In the genomic region with DNA sequence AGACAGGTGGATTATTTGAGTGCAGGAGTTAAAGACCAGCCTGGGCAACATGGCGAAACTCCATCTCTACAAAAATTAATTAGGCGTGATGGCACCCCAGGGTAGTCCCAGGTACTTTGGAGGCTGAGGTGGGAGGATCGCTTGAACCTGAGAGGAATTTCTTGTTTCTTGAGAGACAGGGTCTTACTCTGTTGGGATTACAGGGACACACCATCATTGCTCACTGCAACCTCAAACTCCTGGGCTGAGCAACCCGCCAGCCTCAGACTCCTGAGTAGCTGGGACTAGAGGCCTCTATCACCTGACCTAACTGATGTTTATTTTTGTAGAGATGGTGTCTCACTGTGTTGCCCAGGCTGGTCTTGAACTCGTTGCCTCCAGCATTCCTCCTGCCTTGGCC, we compare ENCODE assay signal across 22 cellular contexts. TPM values are rescaled to one million over a fixed set of nuclear protein-coding genes. Genes with fewer than 3 reads are reported as not detected.
DNase-seq lines count a peak whose midpoint lies in the region; ATAC-seq and TF ChIP-seq lines count a peak whose summit lies in the region.
"Had no signal": no experiment of that assay in that cellular context is flagged by ENCODE, and none has a peak within 500 bp of the region (broad histone marks: within the 10 kb centered on the region; RNA-seq: fewer than 3 reads in every experiment).

No MANE protein-coding gene starts in this region.

- peaks cover 99% of the 10 kb centered on the region for H3K36me3 ChIP-seq in endodermal cell (ENCODE audit: control insufficient read depth, insufficient read depth, low read length)

- H3K27ac ChIP-seq in endodermal cell (ENCODE audit: low read depth, low read length): no peak overlapping the region
- H3K27ac ChIP-seq: BLaER1, GM23248 had no signal

- no peaks in the 10 kb centered on the region for H3K9me3 ChIP-seq in endodermal cell (ENCODE audit: control insufficient read depth, low read length)
- H3K9me3 ChIP-seq: BLaER1, HAP-1 had no signal

- H3K4me3 ChIP-seq in endodermal cell (ENCODE audit: low read length): no peak overlapping the region
- H3K4me3 ChIP-seq: BLaER1, GM23248, HAP-1 had no signal

- no peak overlapping the region for H3K9ac ChIP-seq in endodermal cell (ENCODE audit: extremely low read depth, low read length, poor library complexity, severe bottlenecking)
- H3K9ac ChIP-seq: BLaER1, GM23248 had no signal

- no peaks in the 10 kb centered on the region for H3K9me3 Mint-ChIP-seq in activated T-cell treated with anti-CD3 and anti-CD28 coated beads, Interleukin-2, amount 50 U/mL, for 72 hours
- H3K9me3 Mint-ChIP-seq in WTC11: no peaks in the 10 kb centered on the region
- H3K9me3 Mint-ChIP-seq in activated naive CD8-positive, alpha-beta T cell treated with anti-CD3 and anti-CD28 coated beads, Interleukin-2, amount 50 U/mL, for 24 hours: no peaks in the 10 kb centered on the region
- H3K9me3 Mint-ChIP-seq in endodermal cell: no peaks in the 10 kb centered on the region
- H3K9me3 Mint-ChIP-seq: CD4-positive, alpha-beta T cell had no signal

- no peaks in the 10 kb centered on the region for H3K27me3 ChIP-seq in endodermal cell (ENCODE audit: control insufficient read depth, insufficient read depth, low read length, poor library complexity, severe bottlenecking)
- H3K27me3 ChIP-seq: BLaER1 had no signal

- ATAC-seq in activated T-cell treated with anti-CD3 and anti-CD28 coated beads, Interleukin-2, amount 50 U/mL, for 72 hours (replicated peaks in 1 of 2): no peak
- ATAC-seq in WTC11 (no peak; the same call in 1 of the 2 replicates), GM19351 (IDR thresholded peaks at IDR 0.05; ENCODE audit: unreplicated experiment) (no peak), HG02610 (IDR thresholded peaks at IDR 0.05; ENCODE audit: unreplicated experiment) (no peak)
- no peak for ATAC-seq in activated naive CD8-positive, alpha-beta T cell treated with anti-CD3 and anti-CD28 coated beads, Interleukin-2, amount 50 U/mL, for 24 hours
- ATAC-seq: Panc1 had no signal

- 94 to 100% methylated on average over 2 to 5 of the region's 5 CpGs for WGBS in endodermal cell (ENCODE audit: insufficient coverage in 1 of 2, insufficient read length in 1 of 2), 2 experiments

- no peaks in the 10 kb centered on the region for H3K4me1 ChIP-seq in endodermal cell (ENCODE audit: control insufficient read depth, insufficient read depth, low read length)
- H3K4me1 ChIP-seq: BLaER1, HAP-1 had no signal

- DNase-seq in activated T-cell treated with anti-CD3 and anti-CD28 coated beads, Interleukin-2, amount 50 U/mL, for 72 hours: no peak
- no peak for DNase-seq in activated T-cell treated with anti-CD3 and anti-CD28 coated beads for 4 hours
- no peak for DNase-seq in WTC11 (ENCODE audit: low spot score)
- no peak for DNase-seq in activated naive CD8-positive, alpha-beta T cell treated with anti-CD3 and anti-CD28 coated beads, Interleukin-2, amount 50 U/mL, for 24 hours
- DNase-seq in endodermal cell: no peak
- DNase-seq in inferior parietal cortex (ENCODE audit: extremely low spot score): no peak
- DNase-seq: CD4-positive, alpha-beta T cell; COR-L47; DND-41; GM23248; IMR-90; NCI-H1694; NCI-H2081 treated with DMSO at 0.1 percent for 48 hours; NCI-H2171 treated with DMSO at 0.1 percent for 48 hours; NCI-H524 treated with DMSO at 0.1 percent for 48 hours; NCI-H82; SIG-M5 had no signal

- peaks cover 12 to 70% of the 10 kb centered on the region in 2 donors for H3K36me3 Mint-ChIP-seq in activated T-cell treated with anti-CD3 and anti-CD28 coated beads, Interleukin-2, amount 50 U/mL, for 72 hours (ENCODE audit: insufficient read depth in 2 of 2)
- peaks cover 91% of the 10 kb centered on the region for H3K36me3 Mint-ChIP-seq in WTC11
- H3K36me3 Mint-ChIP-seq in activated naive CD8-positive, alpha-beta T cell treated with anti-CD3 and anti-CD28 coated beads, Interleukin-2, amount 50 U/mL, for 24 hours (ENCODE audit: low read depth): peaks cover 84% of the 10 kb centered on the region
- peaks cover 89% of the 10 kb centered on the region for H3K36me3 Mint-ChIP-seq in endodermal cell (ENCODE audit: low read depth)

- CTCF ChIA-PET in WTC11 (lab: Charles Lee): no interaction called here

- peaks cover 46% of the 10 kb centered on the region for H3K4me1 Mint-ChIP-seq in activated T-cell treated with anti-CD3 and anti-CD28 coated beads, Interleukin-2, amount 50 U/mL, for 72 hours (ENCODE audit: low read depth)
- H3K4me1 Mint-ChIP-seq in WTC11: no peaks in the 10 kb centered on the region
- H3K4me1 Mint-ChIP-seq in activated naive CD8-positive, alpha-beta T cell treated with anti-CD3 and anti-CD28 coated beads, Interleukin-2, amount 50 U/mL, for 24 hours: peaks cover 53% of the 10 kb centered on the region
- no peaks in the 10 kb centered on the region for H3K4me1 Mint-ChIP-seq in endodermal cell

- no peak overlapping the region for H3K4me3 Mint-ChIP-seq in activated T-cell treated with anti-CD3 and anti-CD28 coated beads, Interleukin-2, amount 50 U/mL, for 72 hours
- H3K4me3 Mint-ChIP-seq in WTC11: no peak overlapping the region
- H3K4me3 Mint-ChIP-seq in activated naive CD8-positive, alpha-beta T cell treated with anti-CD3 and anti-CD28 coated beads, Interleukin-2, amount 50 U/mL, for 24 hours: no peak overlapping the region
- H3K4me3 Mint-ChIP-seq in endodermal cell: no peak overlapping the region
- H3K4me3 Mint-ChIP-seq: CD4-positive, alpha-beta T cell had no signal

- no peak for TF ChIP-seq CTCF in WTC11 (IDR thresholded peaks at IDR 0.05)
- TF ChIP-seq CTCF in endodermal cell (conservative IDR thresholded peaks at IDR 0.05): no peak

- POLR2A ChIA-PET in WTC11 (lab: Charles Lee): no interaction called here

- no peaks in the 10 kb centered on the region for H3K27me3 Mint-ChIP-seq in activated T-cell treated with anti-CD3 and anti-CD28 coated beads, Interleukin-2, amount 50 U/mL, for 72 hours (ENCODE audit: low read depth)
- no peaks in the 10 kb centered on the region for H3K27me3 Mint-ChIP-seq in WTC11 (ENCODE audit: low read depth)
- H3K27me3 Mint-ChIP-seq in activated naive CD8-positive, alpha-beta T cell treated with anti-CD3 and anti-CD28 coated beads, Interleukin-2, amount 50 U/mL, for 24 hours: no peaks in the 10 kb centered on the region
- no peaks in the 10 kb centered on the region for H3K27me3 Mint-ChIP-seq in endodermal cell (ENCODE audit: insufficient read depth)
- H3K27me3 Mint-ChIP-seq: CD4-positive, alpha-beta T cell had no signal

- peak overlapping the region; percentile 95 for H3K27ac Mint-ChIP-seq in activated T-cell treated with anti-CD3 and anti-CD28 coated beads, Interleukin-2, amount 50 U/mL, for 72 hours
- H3K27ac Mint-ChIP-seq in WTC11: peak overlapping the region; percentile 63; the same call in 1 of the 2 replicates
- H3K27ac Mint-ChIP-seq in activated naive CD8-positive, alpha-beta T cell treated with anti-CD3 and anti-CD28 coated beads, Interleukin-2, amount 50 U/mL, for 24 hours: peak overlapping the region; percentile 39
- H3K27ac Mint-ChIP-seq in endodermal cell: peak overlapping the region; percentile 48
- H3K27ac Mint-ChIP-seq: CD4-positive, alpha-beta T cell had no signal

TF ChIP-seq in WTC11, 78 proteins besides CTCF, POLR2A, EP300 and RAD21:
- TF ChIP-seq, protein P1, sequence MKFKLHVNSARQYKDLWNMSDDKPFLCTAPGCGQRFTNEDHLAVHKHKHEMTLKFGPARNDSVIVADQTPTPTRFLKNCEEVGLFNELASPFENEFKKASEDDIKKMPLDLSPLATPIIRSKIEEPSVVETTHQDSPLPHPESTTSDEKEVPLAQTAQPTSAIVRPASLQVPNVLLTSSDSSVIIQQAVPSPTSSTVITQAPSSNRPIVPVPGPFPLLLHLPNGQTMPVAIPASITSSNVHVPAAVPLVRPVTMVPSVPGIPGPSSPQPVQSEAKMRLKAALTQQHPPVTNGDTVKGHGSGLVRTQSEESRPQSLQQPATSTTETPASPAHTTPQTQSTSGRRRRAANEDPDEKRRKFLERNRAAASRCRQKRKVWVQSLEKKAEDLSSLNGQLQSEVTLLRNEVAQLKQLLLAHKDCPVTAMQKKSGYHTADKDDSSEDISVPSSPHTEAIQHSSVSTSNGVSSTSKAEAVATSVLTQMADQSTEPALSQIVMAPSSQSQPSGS (CRISPR knock-in tag; IDR thresholded peaks at IDR 0.05; ENCODE audit: borderline replicate concordance, low read depth): no peak
- TF ChIP-seq FOXK1 (CRISPR knock-in tag; IDR thresholded peaks at IDR 0.05) (no peak), ZNF121 (CRISPR knock-in tag; IDR thresholded peaks at IDR 0.05) (0 out of 2 replicates have a peak, but pooled peaks have one; percentile 23)
- TF ChIP-seq, protein P2, sequence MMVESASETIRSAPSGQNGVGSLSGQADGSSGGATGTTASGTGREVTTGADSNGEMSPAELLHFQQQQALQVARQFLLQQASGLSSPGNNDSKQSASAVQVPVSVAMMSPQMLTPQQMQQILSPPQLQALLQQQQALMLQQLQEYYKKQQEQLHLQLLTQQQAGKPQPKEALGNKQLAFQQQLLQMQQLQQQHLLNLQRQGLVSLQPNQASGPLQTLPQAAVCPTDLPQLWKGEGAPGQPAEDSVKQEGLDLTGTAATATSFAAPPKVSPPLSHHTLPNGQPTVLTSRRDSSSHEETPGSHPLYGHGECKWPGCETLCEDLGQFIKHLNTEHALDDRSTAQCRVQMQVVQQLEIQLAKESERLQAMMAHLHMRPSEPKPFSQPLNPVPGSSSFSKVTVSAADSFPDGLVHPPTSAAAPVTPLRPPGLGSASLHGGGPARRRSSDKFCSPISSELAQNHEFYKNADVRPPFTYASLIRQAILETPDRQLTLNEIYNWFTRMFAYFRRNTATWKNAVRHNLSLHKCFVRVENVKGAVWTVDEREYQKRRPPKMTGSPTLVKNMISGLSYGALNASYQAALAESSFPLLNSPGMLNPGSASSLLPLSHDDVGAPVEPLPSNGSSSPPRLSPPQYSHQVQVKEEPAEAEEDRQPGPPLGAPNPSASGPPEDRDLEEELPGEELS (CRISPR knock-in tag; IDR thresholded peaks at IDR 0.05): no peak

RNA-seq across cellular contexts. Expression of a gene that starts 24.8 kb away (rescaled TPM):
- 10 to 100 TPM; 94.6 to 98.4 TPM for total RNA-seq in activated T-cell treated with anti-CD3 and anti-CD28 coated beads, Interleukin-2, amount 50 U/mL, for 72 hours
- 227 to 280 TPM (median 239 TPM) in 3 replicates for total RNA-seq in WTC11 (2021)
- total RNA-seq in endodermal cell: 100 to 1,000 TPM; 264 to 278 TPM
- polyA plus RNA-seq in endodermal cell (2013, experiment 1 of 2): 181 TPM
- polyA plus RNA-seq in endodermal cell (2013, experiment 2 of 2): 176 TPM

Comparison
In these comparisons a context has a peak if more than half of its experiments do, and no peak if none do; other contexts are left out.
1. H3K27ac Mint-ChIP-seq: peak in every context shown above with its lines; median percentile 95 in activated T-cell treated with anti-CD3 and anti-CD28 coated beads, Interleukin-2, amount 50 U/mL, for 72 hours; 63 in WTC11; 48 in endodermal cell; 39 in activated naive CD8-positive, alpha-beta T cell treated with anti-CD3 and anti-CD28 coated beads, Interleukin-2, amount 50 U/mL, for 24 hours.